In genomic region chr4:133058701-133059100, GRCh38 we compare ENCODE assay signal across 18 cellular contexts.
"Had no signal": no experiment of that assay in that cellular context is flagged by ENCODE, and none has a peak within 500 bp of the region (broad histone marks: within the 10 kb centered on the region; RNA-seq: fewer than 3 reads in every experiment).

No MANE protein-coding gene starts in this region.

- H3K4me3 ChIP-seq: mucosa of descending colon, tibial nerve, vagina had no signal

- H3K27ac ChIP-seq: tibial nerve, vagina had no signal

- ATAC-seq: activated CD8-positive, alpha-beta memory T cell treated with anti-CD3 and anti-CD28 coated beads, Interleukin-2, amount 10 ng/mL, durations not matched to agents 7 days and 5 days; activated naive CD8-positive, alpha-beta T cell treated with anti-CD3 and anti-CD28 coated beads, Interleukin-2, amount 50 U/mL, for 24 hours; left lobe of liver; mucosa of descending colon; naive thymus-derived CD8-positive, alpha-beta T cell; stimulated activated naive B cell treated with anti-CD40 and anti-IgM and Interleukin-4, amounts not matched to agents 10 μg/mL and 1 μg/mL and 100 μg/mL, for 72 hours had no signal

- H3K9me3 ChIP-seq: mucosa of descending colon, vagina had no signal

- H3K27me3 ChIP-seq: tibial nerve, vagina had no signal

- H3K4me1 ChIP-seq: tibial nerve, vagina had no signal

- H3K36me3 ChIP-seq: tibial nerve, vagina had no signal

- DNase-seq: activated CD4-positive, alpha-beta memory T cell treated with anti-CD3 and anti-CD28 coated beads for 36 hours; activated CD4-positive, CD25-positive, alpha-beta regulatory T cell treated with anti-CD3 and anti-CD28 coated beads, Interleukin-2, amount 50 U/mL, for 72 hours; activated CD8-positive, alpha-beta memory T cell treated with anti-CD3 and anti-CD28 coated beads, Interleukin-2, amount 10 ng/mL, durations not matched to agents 7 days and 5 days; activated naive CD4-positive, alpha-beta T cell treated with anti-CD3 and anti-CD28 coated beads for 36 hours; activated naive CD8-positive, alpha-beta T cell treated with anti-CD3 and anti-CD28 coated beads, Interleukin-2, amount 50 U/mL, for 24 hours; activated T-cell treated with anti-CD3 and anti-CD28 coated beads, Interleukin-2, amount 50 U/mL, for 1 hour; dermis blood vessel endothelial cell; head of caudate nucleus; mucosa of descending colon; naive thymus-derived CD8-positive, alpha-beta T cell; nucleus accumbens; posterior cingulate gyrus; stimulated activated CD4-positive, alpha-beta T cell treated with anti-CD3 and anti-CD28 coated beads, Interleukin-4, amount 100 ng/mL, for 1 hour; stimulated activated naive B cell treated with anti-CD40 and anti-IgM and Interleukin-4, amounts not matched to agents 10 μg/mL and 1 μg/mL and 100 μg/mL, for 72 hours; T-helper 9 cell had no signal
